26 cellular contexts compared by ENCODE assay signal in genomic region chr10:123862421-123863188, GRCh38. TPM values are rescaled to one million over a fixed set of nuclear protein-coding genes. Genes with fewer than 3 reads are reported as not detected.
DNase-seq lines count a peak whose midpoint lies in the region; ATAC-seq and TF ChIP-seq lines count a peak whose summit lies in the region.
"Had no signal": no experiment of that assay in that cellular context is flagged by ENCODE, and none has a peak within 500 bp of the region (broad histone marks: within the 10 kb centered on the region; RNA-seq: fewer than 3 reads in every experiment).

No MANE protein-coding gene starts in this region.

- peaks cover 35 to 90% of the 10 kb centered on the region in 2 donors for H3K4me1 ChIP-seq in thoracic aorta (ENCODE audit: control insufficient read depth in 1 of 2, low read depth in 2 of 2)
- H3K4me1 ChIP-seq: prostate gland had no signal

- H3K27me3 ChIP-seq in thoracic aorta (replicated peaks; ENCODE audit: insufficient read depth) = no peaks in the 10 kb centered on the region

- DNase-seq in GM04503 (ENCODE audit: low read depth) = peak; percentile 39
- peak; percentile 20 for DNase-seq in left kidney (ENCODE audit: low read depth, low spot score)
- no peak for DNase-seq in thoracic aorta (ENCODE audit: low spot score)
- no peak for DNase-seq in HuH-7.5 (ENCODE audit: low spot score)
- DNase-seq in glomerular visceral epithelial cell (ENCODE audit: extremely low spot score) = no peak
- DNase-seq: activated B cell treated with CpG ODN at 0.5 μM for 24 hours; activated CD4-positive, alpha-beta memory T cell treated with anti-CD3 and anti-CD28 coated beads for 36 hours; activated CD8-positive, alpha-beta memory T cell treated with anti-CD3 and anti-CD28 coated beads, Interleukin-2, amount 50 U/mL, for 48 hours; activated naive CD8-positive, alpha-beta T cell treated with anti-CD3 and anti-CD28 coated beads for 36 hours; AML-193; cerebellar nuclear complex; DMS153; effector CD8-positive, alpha-beta T cell; glutamatergic neuron; GOT3; KG1; MM.1S; NCI-H1417; NCI-H2107; SHP77 treated with DMSO at 0.1 percent for 48 hours; stimulated activated CD4-positive, alpha-beta T cell treated with anti-CD3 and anti-CD28 coated beads, Interleukin-1b, Interleukin-23, amount 100 ng/mL, for 48 hours had no signal

- no peak for ATAC-seq in thoracic aorta (ENCODE audit: insufficient number of reproducible peaks, low FRiP score, low read depth)
- ATAC-seq in GM21576 (IDR thresholded peaks at IDR 0.05; ENCODE audit: unreplicated experiment) = no peak

- no peaks in the 10 kb centered on the region for H3K9me3 ChIP-seq in thoracic aorta
- H3K9me3 ChIP-seq: prostate gland had no signal

- peaks cover 19% of the 10 kb centered on the region for H3K36me3 ChIP-seq in thoracic aorta
- H3K36me3 ChIP-seq: prostate gland had no signal

- no peak overlapping the region for H3K4me3 ChIP-seq in thoracic aorta
- H3K4me3 ChIP-seq: prostate gland had no signal

- no peak for TF ChIP-seq CTCF in thoracic aorta (IDR thresholded peaks at IDR 0.05)

- H3K27ac ChIP-seq in cingulate gyrus (ENCODE audit: low read depth, low read length) = peak overlapping the region; percentile 50
- peak overlapping the region; percentile 60 to 96 for H3K27ac ChIP-seq in thoracic aorta

RNA-seq across cellular contexts. Expression of gene CPXM2, which starts 29.0 kb away (rescaled TPM):
- 100 to 1,000 TPM; 275 to 348 TPM for total RNA-seq in thoracic aorta
- total RNA-seq: activated B cell treated with CpG ODN at 0.5 μM for 24 hours; activated CD4-positive, alpha-beta memory T cell treated with anti-CD3 and anti-CD28 coated beads for 36 hours; activated naive CD8-positive, alpha-beta T cell treated with anti-CD3 and anti-CD28 coated beads for 36 hours; activated T-helper 2 cell treated with anti-CD3 and anti-CD28 coated beads, Interferon-gamma antibody, Interleukin-2, Interleukin-4, amounts not matched to agents 10 μg/mL and 5 μg/mL and 100 μg/mL, durations not matched to agents 14 hours and 24 hours and 36 hours; myocyte had no signal

Comparison
In these comparisons a context has a peak if more than half of its experiments do, and no peak if none do; other contexts are left out.
1. DNase-seq: peak in GM04503 (single experiment) and left kidney (single experiment); none in thoracic aorta (single experiment), HuH-7.5 (single experiment) and glomerular visceral epithelial cell (single experiment).